Comparison of ENCODE assay signal across 1 cellular context in the genomic region with DNA sequence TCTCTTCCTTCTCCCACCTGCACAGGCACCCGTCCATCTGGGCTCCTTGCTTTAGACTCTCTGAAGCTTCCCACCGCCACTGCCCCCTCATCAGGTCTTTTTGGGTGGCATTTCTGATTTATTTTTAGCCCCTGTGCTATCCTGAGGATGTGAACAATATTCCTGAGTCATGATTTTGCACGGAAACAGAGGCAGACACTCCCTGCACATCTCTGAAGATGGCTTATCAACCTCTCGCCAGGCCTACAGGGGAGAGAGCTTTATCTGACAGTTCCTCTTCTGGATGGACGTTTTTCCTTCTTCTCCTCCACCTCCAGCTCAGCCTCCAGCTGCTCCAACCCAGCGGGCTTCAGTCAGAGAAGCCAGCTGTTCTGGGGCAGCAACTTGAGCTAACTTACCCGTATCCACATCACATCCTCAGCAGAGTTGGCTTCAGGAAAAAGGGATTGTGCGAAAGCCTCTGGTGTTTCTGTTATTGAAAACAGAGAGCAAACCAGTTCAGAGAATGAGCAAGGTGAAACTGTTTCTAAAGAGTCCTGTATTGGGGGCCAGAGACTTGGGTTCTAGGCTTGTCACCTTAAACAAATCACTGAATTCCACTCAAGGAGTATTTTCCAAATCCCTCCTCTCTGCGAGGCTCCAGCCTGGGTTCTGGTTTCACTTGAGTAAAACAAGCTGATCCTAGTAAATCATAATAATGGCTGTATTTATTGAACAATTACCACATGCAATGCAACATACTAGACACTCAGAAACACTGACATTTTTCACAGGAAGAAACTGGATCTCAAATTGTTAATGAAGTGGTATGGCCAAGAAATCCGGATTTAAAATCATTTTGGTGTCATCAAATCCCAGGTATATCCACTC.
TF ChIP-seq lines count a peak whose summit lies in the region.

No MANE protein-coding gene starts in this region.

TF ChIP-seq in K562, 482 proteins besides CTCF, POLR2A, EP300 and RAD21 (continued from another document and continues in another):
- TF ChIP-seq, protein P1, sequence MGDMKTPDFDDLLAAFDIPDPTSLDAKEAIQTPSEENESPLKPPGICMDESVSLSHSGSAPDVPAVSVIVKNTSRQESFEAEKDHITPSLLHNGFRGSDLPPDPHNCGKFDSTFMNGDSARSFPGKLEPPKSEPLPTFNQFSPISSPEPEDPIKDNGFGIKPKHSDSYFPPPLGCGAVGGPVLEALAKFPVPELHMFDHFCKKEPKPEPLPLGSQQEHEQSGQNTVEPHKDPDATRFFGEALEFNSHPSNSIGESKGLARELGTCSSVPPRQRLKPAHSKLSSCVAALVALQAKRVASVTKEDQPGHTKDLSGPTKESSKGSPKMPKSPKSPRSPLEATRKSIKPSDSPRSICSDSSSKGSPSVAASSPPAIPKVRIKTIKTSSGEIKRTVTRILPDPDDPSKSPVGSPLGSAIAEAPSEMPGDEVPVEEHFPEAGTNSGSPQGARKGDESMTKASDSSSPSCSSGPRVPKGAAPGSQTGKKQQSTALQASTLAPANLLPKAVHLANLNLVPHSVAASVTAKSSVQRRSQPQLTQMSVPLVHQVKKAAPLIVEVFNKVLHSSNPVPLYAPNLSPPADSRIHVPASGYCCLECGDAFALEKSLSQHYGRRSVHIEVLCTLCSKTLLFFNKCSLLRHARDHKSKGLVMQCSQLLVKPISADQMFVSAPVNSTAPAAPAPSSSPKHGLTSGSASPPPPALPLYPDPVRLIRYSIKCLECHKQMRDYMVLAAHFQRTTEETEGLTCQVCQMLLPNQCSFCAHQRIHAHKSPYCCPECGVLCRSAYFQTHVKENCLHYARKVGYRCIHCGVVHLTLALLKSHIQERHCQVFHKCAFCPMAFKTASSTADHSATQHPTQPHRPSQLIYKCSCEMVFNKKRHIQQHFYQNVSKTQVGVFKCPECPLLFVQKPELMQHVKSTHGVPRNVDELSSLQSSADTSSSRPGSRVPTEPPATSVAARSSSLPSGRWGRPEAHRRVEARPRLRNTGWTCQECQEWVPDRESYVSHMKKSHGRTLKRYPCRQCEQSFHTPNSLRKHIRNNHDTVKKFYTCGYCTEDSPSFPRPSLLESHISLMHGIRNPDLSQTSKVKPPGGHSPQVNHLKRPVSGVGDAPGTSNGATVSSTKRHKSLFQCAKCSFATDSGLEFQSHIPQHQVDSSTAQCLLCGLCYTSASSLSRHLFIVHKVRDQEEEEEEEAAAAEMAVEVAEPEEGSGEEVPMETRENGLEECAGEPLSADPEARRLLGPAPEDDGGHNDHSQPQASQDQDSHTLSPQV (IDR thresholded peaks at IDR 0.05) = no peak
- TF ChIP-seq ZBTB8A (IDR thresholded peaks at IDR 0.05; ENCODE audit: partially characterized antibody) = no peak
- 0 out of 2 replicates have a peak, but pooled peaks have one; percentile 13 for TF ChIP-seq KLF16 (IDR thresholded peaks at IDR 0.05)
- no peak for TF ChIP-seq ELF1 (tag; IDR thresholded peaks at IDR 0.05)
- no peak for TF ChIP-seq PHTF2 (CRISPR knock-in tag; IDR thresholded peaks at IDR 0.05)
- no peak for TF ChIP-seq ZSCAN32 (CRISPR knock-in tag; IDR thresholded peaks at IDR 0.05)
- no peak for TF ChIP-seq TAF15 (IDR thresholded peaks at IDR 0.05; ENCODE audit: low read depth, low read length)
- TF ChIP-seq ZNF507 (tag; conservative IDR thresholded peaks at IDR 0.05) = no peak
- no peak for TF ChIP-seq ZNF696 (CRISPR knock-in tag; conservative IDR thresholded peaks at IDR 0.05)
- no peak for TF ChIP-seq ZNF133 (CRISPR knock-in tag; IDR thresholded peaks at IDR 0.05)
- TF ChIP-seq, protein P2, sequence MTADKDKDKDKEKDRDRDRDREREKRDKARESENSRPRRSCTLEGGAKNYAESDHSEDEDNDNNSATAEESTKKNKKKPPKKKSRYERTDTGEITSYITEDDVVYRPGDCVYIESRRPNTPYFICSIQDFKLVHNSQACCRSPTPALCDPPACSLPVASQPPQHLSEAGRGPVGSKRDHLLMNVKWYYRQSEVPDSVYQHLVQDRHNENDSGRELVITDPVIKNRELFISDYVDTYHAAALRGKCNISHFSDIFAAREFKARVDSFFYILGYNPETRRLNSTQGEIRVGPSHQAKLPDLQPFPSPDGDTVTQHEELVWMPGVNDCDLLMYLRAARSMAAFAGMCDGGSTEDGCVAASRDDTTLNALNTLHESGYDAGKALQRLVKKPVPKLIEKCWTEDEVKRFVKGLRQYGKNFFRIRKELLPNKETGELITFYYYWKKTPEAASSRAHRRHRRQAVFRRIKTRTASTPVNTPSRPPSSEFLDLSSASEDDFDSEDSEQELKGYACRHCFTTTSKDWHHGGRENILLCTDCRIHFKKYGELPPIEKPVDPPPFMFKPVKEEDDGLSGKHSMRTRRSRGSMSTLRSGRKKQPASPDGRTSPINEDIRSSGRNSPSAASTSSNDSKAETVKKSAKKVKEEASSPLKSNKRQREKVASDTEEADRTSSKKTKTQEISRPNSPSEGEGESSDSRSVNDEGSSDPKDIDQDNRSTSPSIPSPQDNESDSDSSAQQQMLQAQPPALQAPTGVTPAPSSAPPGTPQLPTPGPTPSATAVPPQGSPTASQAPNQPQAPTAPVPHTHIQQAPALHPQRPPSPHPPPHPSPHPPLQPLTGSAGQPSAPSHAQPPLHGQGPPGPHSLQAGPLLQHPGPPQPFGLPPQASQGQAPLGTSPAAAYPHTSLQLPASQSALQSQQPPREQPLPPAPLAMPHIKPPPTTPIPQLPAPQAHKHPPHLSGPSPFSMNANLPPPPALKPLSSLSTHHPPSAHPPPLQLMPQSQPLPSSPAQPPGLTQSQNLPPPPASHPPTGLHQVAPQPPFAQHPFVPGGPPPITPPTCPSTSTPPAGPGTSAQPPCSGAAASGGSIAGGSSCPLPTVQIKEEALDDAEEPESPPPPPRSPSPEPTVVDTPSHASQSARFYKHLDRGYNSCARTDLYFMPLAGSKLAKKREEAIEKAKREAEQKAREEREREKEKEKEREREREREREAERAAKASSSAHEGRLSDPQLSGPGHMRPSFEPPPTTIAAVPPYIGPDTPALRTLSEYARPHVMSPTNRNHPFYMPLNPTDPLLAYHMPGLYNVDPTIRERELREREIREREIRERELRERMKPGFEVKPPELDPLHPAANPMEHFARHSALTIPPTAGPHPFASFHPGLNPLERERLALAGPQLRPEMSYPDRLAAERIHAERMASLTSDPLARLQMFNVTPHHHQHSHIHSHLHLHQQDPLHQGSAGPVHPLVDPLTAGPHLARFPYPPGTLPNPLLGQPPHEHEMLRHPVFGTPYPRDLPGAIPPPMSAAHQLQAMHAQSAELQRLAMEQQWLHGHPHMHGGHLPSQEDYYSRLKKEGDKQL (CRISPR knock-in tag; IDR thresholded peaks at IDR 0.05; ENCODE audit: borderline replicate concordance) = no peak
- TF ChIP-seq RBM34 (IDR thresholded peaks at IDR 0.05; ENCODE audit: borderline replicate concordance, insufficient read depth, low read length) = no peak
- peak; percentile 91 for TF ChIP-seq CTBP1 (IDR thresholded peaks at IDR 0.05; ENCODE audit: borderline replicate concordance)
- peak in 1 of 2 experiments; percentile 68; a peak in 1 of 4 replicates for TF ChIP-seq RCOR1 (IDR thresholded peaks at IDR 0.05; ENCODE audit: borderline replicate concordance in 1 of 2, low read depth in 2 of 2, low read length in 2 of 2)
- TF ChIP-seq ZNF589 (CRISPR knock-in tag; IDR thresholded peaks at IDR 0.05; ENCODE audit: low read depth) = peak; percentile 43; the same call in 1 of the 2 replicates
- TF ChIP-seq, protein P3, sequence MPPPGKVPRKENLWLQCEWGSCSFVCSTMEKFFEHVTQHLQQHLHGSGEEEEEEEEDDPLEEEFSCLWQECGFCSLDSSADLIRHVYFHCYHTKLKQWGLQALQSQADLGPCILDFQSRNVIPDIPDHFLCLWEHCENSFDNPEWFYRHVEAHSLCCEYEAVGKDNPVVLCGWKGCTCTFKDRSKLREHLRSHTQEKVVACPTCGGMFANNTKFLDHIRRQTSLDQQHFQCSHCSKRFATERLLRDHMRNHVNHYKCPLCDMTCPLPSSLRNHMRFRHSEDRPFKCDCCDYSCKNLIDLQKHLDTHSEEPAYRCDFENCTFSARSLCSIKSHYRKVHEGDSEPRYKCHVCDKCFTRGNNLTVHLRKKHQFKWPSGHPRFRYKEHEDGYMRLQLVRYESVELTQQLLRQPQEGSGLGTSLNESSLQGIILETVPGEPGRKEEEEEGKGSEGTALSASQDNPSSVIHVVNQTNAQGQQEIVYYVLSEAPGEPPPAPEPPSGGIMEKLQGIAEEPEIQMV (tag; conservative IDR thresholded peaks at IDR 0.05; ENCODE audit: low read depth) = no peak
- no peak for TF ChIP-seq MTA2 (IDR thresholded peaks at IDR 0.05; ENCODE audit: low read depth)
- TF ChIP-seq, protein P4, sequence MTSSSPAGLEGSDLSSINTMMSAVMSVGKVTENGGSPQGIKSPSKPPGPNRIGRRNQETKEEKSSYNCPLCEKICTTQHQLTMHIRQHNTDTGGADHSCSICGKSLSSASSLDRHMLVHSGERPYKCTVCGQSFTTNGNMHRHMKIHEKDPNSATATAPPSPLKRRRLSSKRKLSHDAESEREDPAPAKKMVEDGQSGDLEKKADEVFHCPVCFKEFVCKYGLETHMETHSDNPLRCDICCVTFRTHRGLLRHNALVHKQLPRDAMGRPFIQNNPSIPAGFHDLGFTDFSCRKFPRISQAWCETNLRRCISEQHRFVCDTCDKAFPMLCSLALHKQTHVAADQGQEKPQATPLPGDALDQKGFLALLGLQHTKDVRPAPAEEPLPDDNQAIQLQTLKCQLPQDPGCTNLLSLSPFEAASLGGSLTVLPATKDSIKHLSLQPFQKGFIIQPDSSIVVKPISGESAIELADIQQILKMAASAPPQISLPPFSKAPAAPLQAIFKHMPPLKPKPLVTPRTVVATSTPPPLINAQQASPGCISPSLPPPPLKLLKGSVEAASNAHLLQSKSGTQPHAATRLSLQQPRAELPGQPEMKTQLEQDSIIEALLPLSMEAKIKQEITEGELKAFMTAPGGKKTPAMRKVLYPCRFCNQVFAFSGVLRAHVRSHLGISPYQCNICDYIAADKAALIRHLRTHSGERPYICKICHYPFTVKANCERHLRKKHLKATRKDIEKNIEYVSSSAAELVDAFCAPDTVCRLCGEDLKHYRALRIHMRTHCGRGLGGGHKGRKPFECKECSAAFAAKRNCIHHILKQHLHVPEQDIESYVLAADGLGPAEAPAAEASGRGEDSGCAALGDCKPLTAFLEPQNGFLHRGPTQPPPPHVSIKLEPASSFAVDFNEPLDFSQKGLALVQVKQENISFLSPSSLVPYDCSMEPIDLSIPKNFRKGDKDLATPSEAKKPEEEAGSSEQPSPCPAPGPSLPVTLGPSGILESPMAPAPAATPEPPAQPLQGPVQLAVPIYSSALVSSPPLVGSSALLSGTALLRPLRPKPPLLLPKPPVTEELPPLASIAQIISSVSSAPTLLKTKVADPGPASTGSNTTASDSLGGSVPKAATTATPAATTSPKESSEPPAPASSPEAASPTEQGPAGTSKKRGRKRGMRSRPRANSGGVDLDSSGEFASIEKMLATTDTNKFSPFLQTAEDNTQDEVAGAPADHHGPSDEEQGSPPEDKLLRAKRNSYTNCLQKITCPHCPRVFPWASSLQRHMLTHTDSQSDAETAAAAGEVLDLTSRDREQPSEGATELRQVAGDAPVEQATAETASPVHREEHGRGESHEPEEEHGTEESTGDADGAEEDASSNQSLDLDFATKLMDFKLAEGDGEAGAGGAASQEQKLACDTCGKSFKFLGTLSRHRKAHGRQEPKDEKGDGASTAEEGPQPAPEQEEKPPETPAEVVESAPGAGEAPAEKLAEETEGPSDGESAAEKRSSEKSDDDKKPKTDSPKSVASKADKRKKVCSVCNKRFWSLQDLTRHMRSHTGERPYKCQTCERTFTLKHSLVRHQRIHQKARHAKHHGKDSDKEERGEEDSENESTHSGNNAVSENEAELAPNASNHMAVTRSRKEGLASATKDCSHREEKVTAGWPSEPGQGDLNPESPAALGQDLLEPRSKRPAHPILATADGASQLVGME (CRISPR knock-in tag; IDR thresholded peaks at IDR 0.05) = peak; percentile 95
- TF ChIP-seq THRAP3 (IDR thresholded peaks at IDR 0.05; ENCODE audit: borderline replicate concordance) = no peak
- no peak for TF ChIP-seq ZFP36 (IDR thresholded peaks at IDR 0.05; ENCODE audit: low read depth, low read length, partially characterized antibody)
- no peak for TF ChIP-seq MAFF (IDR thresholded peaks at IDR 0.05; ENCODE audit: low read length)
- no peak for TF ChIP-seq PTBP1 (IDR thresholded peaks at IDR 0.05; ENCODE audit: low read depth, low read length)
- TF ChIP-seq SMAD4 (CRISPR knock-in tag; conservative IDR thresholded peaks at IDR 0.05) = no peak
- TF ChIP-seq, protein P5, sequence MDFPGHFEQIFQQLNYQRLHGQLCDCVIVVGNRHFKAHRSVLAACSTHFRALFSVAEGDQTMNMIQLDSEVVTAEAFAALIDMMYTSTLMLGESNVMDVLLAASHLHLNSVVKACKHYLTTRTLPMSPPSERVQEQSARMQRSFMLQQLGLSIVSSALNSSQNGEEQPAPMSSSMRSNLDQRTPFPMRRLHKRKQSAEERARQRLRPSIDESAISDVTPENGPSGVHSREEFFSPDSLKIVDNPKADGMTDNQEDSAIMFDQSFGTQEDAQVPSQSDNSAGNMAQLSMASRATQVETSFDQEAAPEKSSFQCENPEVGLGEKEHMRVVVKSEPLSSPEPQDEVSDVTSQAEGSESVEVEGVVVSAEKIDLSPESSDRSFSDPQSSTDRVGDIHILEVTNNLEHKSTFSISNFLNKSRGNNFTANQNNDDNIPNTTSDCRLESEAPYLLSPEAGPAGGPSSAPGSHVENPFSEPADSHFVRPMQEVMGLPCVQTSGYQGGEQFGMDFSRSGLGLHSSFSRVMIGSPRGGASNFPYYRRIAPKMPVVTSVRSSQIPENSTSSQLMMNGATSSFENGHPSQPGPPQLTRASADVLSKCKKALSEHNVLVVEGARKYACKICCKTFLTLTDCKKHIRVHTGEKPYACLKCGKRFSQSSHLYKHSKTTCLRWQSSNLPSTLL (IDR thresholded peaks at IDR 0.05) = no peak
- no peak for TF ChIP-seq TBP (optimal IDR thresholded peaks at IDR 0.05; ENCODE audit: low read depth, low read length)
- TF ChIP-seq, protein P6, sequence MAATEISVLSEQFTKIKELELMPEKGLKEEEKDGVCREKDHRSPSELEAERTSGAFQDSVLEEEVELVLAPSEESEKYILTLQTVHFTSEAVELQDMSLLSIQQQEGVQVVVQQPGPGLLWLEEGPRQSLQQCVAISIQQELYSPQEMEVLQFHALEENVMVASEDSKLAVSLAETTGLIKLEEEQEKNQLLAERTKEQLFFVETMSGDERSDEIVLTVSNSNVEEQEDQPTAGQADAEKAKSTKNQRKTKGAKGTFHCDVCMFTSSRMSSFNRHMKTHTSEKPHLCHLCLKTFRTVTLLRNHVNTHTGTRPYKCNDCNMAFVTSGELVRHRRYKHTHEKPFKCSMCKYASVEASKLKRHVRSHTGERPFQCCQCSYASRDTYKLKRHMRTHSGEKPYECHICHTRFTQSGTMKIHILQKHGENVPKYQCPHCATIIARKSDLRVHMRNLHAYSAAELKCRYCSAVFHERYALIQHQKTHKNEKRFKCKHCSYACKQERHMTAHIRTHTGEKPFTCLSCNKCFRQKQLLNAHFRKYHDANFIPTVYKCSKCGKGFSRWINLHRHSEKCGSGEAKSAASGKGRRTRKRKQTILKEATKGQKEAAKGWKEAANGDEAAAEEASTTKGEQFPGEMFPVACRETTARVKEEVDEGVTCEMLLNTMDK (IDR thresholded peaks at IDR 0.05; ENCODE audit: borderline replicate concordance, insufficient read depth, low read depth, low read length, poor library complexity, severe bottlenecking) = no peak
- TF ChIP-seq ZNF143 (CRISPR knock-in tag; IDR thresholded peaks at IDR 0.05) = no peak
- 0 out of 2 replicates have a peak, but pooled peaks have one; percentile 5 for TF ChIP-seq TAL1 (IDR thresholded peaks at IDR 0.05)
- TF ChIP-seq ZNF3 (CRISPR knock-in tag; IDR thresholded peaks at IDR 0.05) = no peak
- TF ChIP-seq CHD1 (IDR thresholded peaks at IDR 0.05; ENCODE audit: low read length) = no peak
- TF ChIP-seq, protein P7, sequence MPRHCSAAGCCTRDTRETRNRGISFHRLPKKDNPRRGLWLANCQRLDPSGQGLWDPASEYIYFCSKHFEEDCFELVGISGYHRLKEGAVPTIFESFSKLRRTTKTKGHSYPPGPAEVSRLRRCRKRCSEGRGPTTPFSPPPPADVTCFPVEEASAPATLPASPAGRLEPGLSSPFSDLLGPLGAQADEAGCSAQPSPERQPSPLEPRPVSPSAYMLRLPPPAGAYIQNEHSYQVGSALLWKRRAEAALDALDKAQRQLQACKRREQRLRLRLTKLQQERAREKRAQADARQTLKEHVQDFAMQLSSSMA (CRISPR knock-in tag; IDR thresholded peaks at IDR 0.05) = no peak
- peak; percentile 62; the same call in 1 of the 2 replicates for TF ChIP-seq C11orf30 (IDR thresholded peaks at IDR 0.05; ENCODE audit: low read depth)
